In the genomic region with DNA sequence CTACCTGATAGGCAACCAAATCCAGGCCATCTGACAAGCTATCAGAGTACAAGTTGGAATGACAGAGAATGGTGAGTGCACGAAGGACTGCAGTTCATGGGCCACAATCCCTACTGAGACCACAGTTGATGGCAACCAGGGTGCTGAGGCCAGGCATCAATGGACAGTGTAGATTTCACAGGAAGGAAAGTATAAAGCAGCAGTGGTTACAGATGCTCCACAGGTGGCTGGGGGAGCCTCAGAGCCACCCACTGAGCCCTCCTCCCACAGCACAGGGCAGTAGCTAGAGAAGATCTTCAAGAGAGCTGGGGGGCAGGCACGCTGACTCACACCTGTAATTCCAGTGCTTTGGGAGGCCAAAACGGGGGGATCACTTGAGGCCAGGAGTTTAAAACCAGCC, we compare ENCODE assay signal across 26 cellular contexts. TPM values are rescaled to one million over a fixed set of nuclear protein-coding genes. Genes with fewer than 3 reads are reported as not detected.
DNase-seq lines count a peak whose midpoint lies in the region; ATAC-seq, FAIRE-seq and TF ChIP-seq lines count a peak whose summit lies in the region.
"Had no signal": no experiment of that assay in that cellular context is flagged by ENCODE, and none has a peak within 500 bp of the region (broad histone marks: within the 10 kb centered on the region; RNA-seq: fewer than 3 reads in every experiment).

No MANE protein-coding gene starts in this region.

- TF ChIP-seq POLR2A in H1 (IDR thresholded peaks at IDR 0.05; ENCODE audit: control extremely low read depth in 1 of 2, low read depth in 2 of 2, low read length in 2 of 2), result no peak

- CTCF ChIA-PET in HEK293 (lab: Yijun Ruan, JAX), result interaction anchor here (1.4 to 12.8 kb wide), 3 partner anchors 18 to 19 kb away, joined by 5 to 125 read pairs (median 8); no protein-coding TSS in a partner anchor
- CTCF ChIA-PET in H1 (lab: Charles Lee; ENCODE audit: partially characterized antibody), result interaction anchor here (1.2 to 3.0 kb wide), 4 partner anchors 16 to 67 kb away, joined by 3 to 20 read pairs (median 5); no protein-coding TSS in a partner anchor

- no peak overlapping the region for H3K14ac ChIP-seq in H1 (ENCODE audit: insufficient read length)

- no peak overlapping the region for H3K27ac ChIP-seq in HEK293 (ENCODE audit: extremely low read depth, low read depth, low read length)
- no peak overlapping the region for H3K27ac ChIP-seq in H1 (ENCODE audit: low read depth, low read length)
- H3K27ac ChIP-seq in substantia nigra (ENCODE audit: low read depth, low read length, poor library complexity, severe bottlenecking), result peak overlapping the region; percentile 56
- H3K27ac ChIP-seq: SJSA1 had no signal

- H4K20me1 ChIP-seq in H1 (replicated peaks in 1 of 2; ENCODE audit: control insufficient read depth in 1 of 2, insufficient read depth in 2 of 2, low read length in 2 of 2), result no peaks in the 10 kb centered on the region

- no peak overlapping the region for H2BK20ac ChIP-seq in H1 (ENCODE audit: low read length)

- H3K4me3 ChIP-seq in HEK293 (ENCODE audit: low read depth, low read length) (no peak overlapping the region), H1 (ENCODE audit: extremely low read depth in 1 of 4, insufficient read depth in 2 of 4, low read depth in 3 of 4, low read length in 4 of 4) (no peak overlapping the region)
- H3K4me3 ChIP-seq: GM23338, SJSA1 had no signal

- no peak for ATAC-seq in activated T-cell treated with anti-CD3 and anti-CD28 coated beads, Interleukin-2, amount 50 U/mL, for 72 hours (replicated peaks in 1 of 2)
- no peak for ATAC-seq in activated T-cell treated with anti-CD3 and anti-CD28 coated beads, Interleukin-2, amount 50 U/mL, for 4 hours
- ATAC-seq in HG03342 (IDR thresholded peaks at IDR 0.05; ENCODE audit: unreplicated experiment) (no peak), GM19324 (IDR thresholded peaks at IDR 0.05; ENCODE audit: low FRiP score, unreplicated experiment) (no peak)
- ATAC-seq: GM23338 had no signal

- no peak overlapping the region for H2BK12ac ChIP-seq in H1 (ENCODE audit: low read depth, low read length)

- H2BK120ac ChIP-seq in H1 (replicated peaks; ENCODE audit: low read depth, low read length), result no peak overlapping the region

- no peak overlapping the region for H2AK5ac ChIP-seq in H1 (ENCODE audit: low read depth, low read length)

- POLR2A ChIA-PET in HEK293 (lab: Yijun Ruan, JAX), result interaction anchor here (0.5 kb wide), 1 partner anchor 9 kb away, joined by 5 read pairs; no protein-coding TSS in a partner anchor
- POLR2A ChIA-PET in H1 (lab: Charles Lee; ENCODE audit: partially characterized antibody), result no interaction called here

- WGBS in H1 (ENCODE audit: extremely low coverage in 1 of 2, insufficient coverage in 1 of 2, insufficient read length in 1 of 2, insufficient replicate concordance in 2 of 2, low coverage in 1 of 2, low lambda C conversion rate in 2 of 2, missing lambda C conversion rate in 1 of 2), 2 experiments, result 87% methylated on average over 3 of the region's 3 CpGs; no CpG with 5 or more reads in 1 of the 2 experiments

- H3K36me3 Mint-ChIP-seq in activated T-cell treated with anti-CD3 and anti-CD28 coated beads, Interleukin-2, amount 50 U/mL, for 72 hours (ENCODE audit: insufficient read depth in 2 of 2), result peaks cover 7 to 9% of the 10 kb centered on the region in 2 donors
- peaks cover 44% of the 10 kb centered on the region for H3K36me3 Mint-ChIP-seq in activated T-cell treated with anti-CD3 and anti-CD28 coated beads, Interleukin-2, amount 50 U/mL, for 4 hours (ENCODE audit: insufficient read depth)

- H3K9me3 ChIP-seq in HEK293 (ENCODE audit: control insufficient read depth, insufficient read depth, low read depth, low read length), result no peaks in the 10 kb centered on the region
- H3K9me3 ChIP-seq in H1 (ENCODE audit: insufficient read depth in 2 of 2, low read depth in 1 of 2, low read length in 1 of 2), result no peaks in the 10 kb centered on the region
- H3K9me3 ChIP-seq: BE2C, SJSA1 had no signal

- no peak overlapping the region for H3K4ac ChIP-seq in H1 (replicated peaks; ENCODE audit: insufficient read length, low read depth, low read length)

- H3K4me1 ChIP-seq in HEK293 (ENCODE audit: control insufficient read depth, insufficient read depth, low read length), result no peaks in the 10 kb centered on the region
- 0 out of 7 replicates have a peak, but pooled peaks cover 0 to 2% (median 0%) of the 10 kb centered on the region in 4 experiments for H3K4me1 ChIP-seq in H1 (replicated peaks in 1 of 4; ENCODE audit: control insufficient read depth in 3 of 4, insufficient read depth in 4 of 4, low read length in 3 of 4)
- H3K4me1 ChIP-seq: SJSA1 had no signal

- no peaks in the 10 kb centered on the region for H3K79me1 ChIP-seq in H1 (ENCODE audit: low read depth, low read length)

- no peak overlapping the region for H3K56ac ChIP-seq in H1 (replicated peaks; ENCODE audit: insufficient read length, low read depth, low read length)

- no peaks in the 10 kb centered on the region for H3K27me3 Mint-ChIP-seq in activated T-cell treated with anti-CD3 and anti-CD28 coated beads, Interleukin-2, amount 50 U/mL, for 72 hours (ENCODE audit: low read depth)
- no peaks in the 10 kb centered on the region for H3K27me3 Mint-ChIP-seq in activated T-cell treated with anti-CD3 and anti-CD28 coated beads, Interleukin-2, amount 50 U/mL, for 4 hours (ENCODE audit: low read depth)

- H3K36me3 ChIP-seq in HEK293 (ENCODE audit: control insufficient read depth in 2 of 2, insufficient read depth in 1 of 2, low read length in 2 of 2) (no peaks in the 10 kb centered on the region), H1 (ENCODE audit: control insufficient read depth in 2 of 4, insufficient read depth in 4 of 4, low read length in 3 of 4) (no peaks in the 10 kb centered on the region)
- H3K36me3 ChIP-seq: BE2C, SJSA1 had no signal

- H2BK5ac ChIP-seq in H1 (ENCODE audit: low read depth, low read length), result no peak overlapping the region

- no peak for DNase-seq in activated T-cell treated with anti-CD3 and anti-CD28 coated beads, Interleukin-2, amount 50 U/mL, for 72 hours
- no peak for DNase-seq in activated T-cell treated with anti-CD3 and anti-CD28 coated beads, Interleukin-2, amount 50 U/mL, for 4 hours
- DNase-seq in H1 (ENCODE audit: low read depth in 1 of 2, low spot score in 2 of 2), result no peak
- no peak for DNase-seq in substantia nigra (lab: John Stamatoyannopoulos, UW)
- no peak for DNase-seq in stimulated activated CD4-positive, alpha-beta T cell treated with anti-CD3 and anti-CD28 coated beads, Interleukin-4, amount 100 ng/mL, for 4 hours
- DNase-seq: 8988T, ACHN, BE2C, DMS153, DND-41, HCEC 1CT, NCI-H1048, NCI-H1417, NCI-H1694, NCI-H2029 treated with DMSO at 0.1 percent for 48 hours, NCI-H2227 treated with DMSO at 0.1 percent for 48 hours, NCI-H526 treated with DMSO at 0.1 percent for 48 hours, Right ventricle myocardium superior, RPMI8226 had no signal

- no peak overlapping the region for H3K9ac ChIP-seq in H1 (replicated peaks in 1 of 4; ENCODE audit: extremely low read depth in 1 of 4, low read depth in 3 of 4, low read length in 3 of 4)

- peaks cover 36% of the 10 kb centered on the region for H3K4me1 Mint-ChIP-seq in activated T-cell treated with anti-CD3 and anti-CD28 coated beads, Interleukin-2, amount 50 U/mL, for 72 hours (ENCODE audit: low read depth)
- H3K4me1 Mint-ChIP-seq in activated T-cell treated with anti-CD3 and anti-CD28 coated beads, Interleukin-2, amount 50 U/mL, for 4 hours (ENCODE audit: low read depth), result peaks cover 14% of the 10 kb centered on the region

- no peak for TF ChIP-seq RAD21 in H1 (IDR thresholded peaks at IDR 0.05 in 1 of 2, conservative IDR thresholded peaks at IDR 0.05 in 1 of 2; ENCODE audit: low read depth in 2 of 2, low read length in 2 of 2)

- TF ChIP-seq CTCF in HEK293 (tag by site-specific recombination; IDR thresholded peaks at IDR 0.05) (no peak), H1 (IDR thresholded peaks at IDR 0.05; ENCODE audit: control extremely low read depth in 1 of 3, insufficient read depth in 1 of 3, low read depth in 1 of 3, low read length in 3 of 3) (no peak)

- TF ChIP-seq EP300 in H1 (IDR thresholded peaks at IDR 0.05; ENCODE audit: borderline replicate concordance in 1 of 2, low read depth in 2 of 2, low read length in 2 of 2), result no peak

- no peaks in the 10 kb centered on the region for H3K9me3 Mint-ChIP-seq in activated T-cell treated with anti-CD3 and anti-CD28 coated beads, Interleukin-2, amount 50 U/mL, for 72 hours
- no peaks in the 10 kb centered on the region for H3K9me3 Mint-ChIP-seq in activated T-cell treated with anti-CD3 and anti-CD28 coated beads, Interleukin-2, amount 50 U/mL, for 4 hours
- H3K9me3 Mint-ChIP-seq: GM23338 had no signal

- H2AFZ ChIP-seq in H1 (ENCODE audit: low read length), result no peak overlapping the region
- H2AFZ ChIP-seq: GM23338 had no signal

- no peak for FAIRE-seq in H1 (lab: Jason Lieb, UNC)
- FAIRE-seq: GM12892 had no signal

- H3K79me2 ChIP-seq in H1 (ENCODE audit: control insufficient read depth in 1 of 2, insufficient read depth in 2 of 2, low read length in 2 of 2), result no peaks in the 10 kb centered on the region

- H4K91ac ChIP-seq in H1 (replicated peaks; ENCODE audit: insufficient read length, low read length), result peak overlapping the region; percentile 11

- H3K4me2 ChIP-seq in H1 (ENCODE audit: insufficient read depth in 1 of 2, low read depth in 2 of 2, low read length in 2 of 2), result no peak overlapping the region
- H3K4me2 ChIP-seq: GM23338 had no signal

- H3K27ac Mint-ChIP-seq in activated T-cell treated with anti-CD3 and anti-CD28 coated beads, Interleukin-2, amount 50 U/mL, for 72 hours, result peak overlapping the region; percentile 36
- H3K27ac Mint-ChIP-seq: CD14-positive monocyte, GM23338 had no signal

- no peak overlapping the region for H3K18ac ChIP-seq in H1 (ENCODE audit: extremely low read depth, low read length)

- no peak overlapping the region for H4K5ac ChIP-seq in H1 (ENCODE audit: insufficient read length, low read depth, low read length)

- H4K8ac ChIP-seq in H1 (ENCODE audit: extremely low read depth, insufficient read depth, low read length), result no peak overlapping the region

- H3K23me2 ChIP-seq in H1 (ENCODE audit: low read depth, low read length), result no peaks in the 10 kb centered on the region

- H2BK15ac ChIP-seq in H1 (ENCODE audit: low read length), result peak overlapping the region; percentile 22; the same call in 1 of the 2 replicates

- H3K23ac ChIP-seq in H1 (ENCODE audit: insufficient read length), result no peak overlapping the region

- no peak overlapping the region for H3K4me3 Mint-ChIP-seq in activated T-cell treated with anti-CD3 and anti-CD28 coated beads, Interleukin-2, amount 50 U/mL, for 72 hours
- no peak overlapping the region for H3K4me3 Mint-ChIP-seq in activated T-cell treated with anti-CD3 and anti-CD28 coated beads, Interleukin-2, amount 50 U/mL, for 4 hours
- H3K4me3 Mint-ChIP-seq: CD14-positive monocyte, GM23338 had no signal

- no peaks in the 10 kb centered on the region for H3K27me3 ChIP-seq in H1 (replicated peaks in 1 of 4; ENCODE audit: control insufficient read depth in 3 of 4, extremely low read depth in 1 of 4, insufficient read depth in 3 of 4, low read length in 3 of 4)
- H3K27me3 ChIP-seq: BE2C had no signal

RNA-seq across cellular contexts. Expression of gene RETREG1, which starts 49.4 kb away (rescaled TPM):
- 10 to 100 TPM; 29.4 to 30.2 TPM for total RNA-seq in activated T-cell treated with anti-CD3 and anti-CD28 coated beads, Interleukin-2, amount 50 U/mL, for 72 hours
- total RNA-seq in activated T-cell treated with anti-CD3 and anti-CD28 coated beads, Interleukin-2, amount 50 U/mL, for 4 hours, result 10 to 100 TPM in 2 of 3 donors, 1 to 10 TPM in 1; 9.6 to 12.2 (median 10.1) TPM
- total RNA-seq in H1 (2021; fragmentation: NEBNext Ultra II Directional; extraction: Animal tissue kit (Norgen Biotek cat#: 25700)), result 1.9 TPM in 2 replicates
- polyA plus RNA-seq in H1 (2011; rRNA removed), result 0.62 and 1.2 TPM in 2 replicates
- 1.4 TPM for polyA plus RNA-seq in H1 (2011; cell fraction: cytosol; rRNA removed)
- polyA plus RNA-seq in H1 (2011; cell fraction: nucleus; rRNA removed), result 0.98 TPM
- 1.0 to 1.7 TPM (median 1.2 TPM) in 4 replicates for polyA plus RNA-seq in H1 (2012, experiment 1 of 2)
- polyA plus RNA-seq in H1 (2012, experiment 2 of 2), result 0.09 TPM
- 5.1 TPM for polyA plus RNA-seq in H1 (2013, experiment 1 of 2)
- 5.5 TPM for polyA plus RNA-seq in H1 (2013, experiment 2 of 2)
- polyA minus RNA-seq in H1 (2011; rRNA and poly(A)+ RNA removed), result 1.7 and 2.8 TPM in 2 replicates
- polyA minus RNA-seq in H1 (2011; cell fraction: cytosol; rRNA and poly(A)+ RNA removed), result 1.5 TPM
- 6.9 TPM for polyA minus RNA-seq in H1 (2011; cell fraction: nucleus; rRNA and poly(A)+ RNA removed)
